9 cellular contexts compared by ENCODE assay signal in genomic region chr7:128322040-128322643, GRCh38. TPM values are rescaled to one million over a fixed set of nuclear protein-coding genes. Genes with fewer than 3 reads are reported as not detected.
DNase-seq lines count a peak whose midpoint lies in the region; ATAC-seq and TF ChIP-seq lines count a peak whose summit lies in the region.
"Had no signal": no experiment of that assay in that cellular context is flagged by ENCODE, and none has a peak within 500 bp of the region (broad histone marks: within the 10 kb centered on the region; RNA-seq: fewer than 3 reads in every experiment).

No MANE protein-coding gene starts in this region.

- no peak overlapping the region for H3K27ac Mint-ChIP-seq in activated B cell treated with CpG ODN at 0.5 μM for 24 hours

- H3K27me3 Mint-ChIP-seq in activated B cell treated with CpG ODN at 0.5 μM for 24 hours, result no peaks in the 10 kb centered on the region

- no peak for TF ChIP-seq CTCF in activated B cell treated with CpG ODN at 0.5 μM for 24 hours (IDR thresholded peaks at IDR 0.05)

- intact Hi-C loops in activated B cell treated with CpG ODN at 0.5 μM for 24 hours (cut with micrococcal nuclease) (loop anchor here (1.0 kb wide), 1 partner anchor 614 kb away; no protein-coding TSS in a partner anchor), left ventricle myocardium superior (cut with micrococcal nuclease) (no loop called here)

- no peaks in the 10 kb centered on the region for H3K9me3 Mint-ChIP-seq in activated B cell treated with CpG ODN at 0.5 μM for 24 hours
- H3K9me3 Mint-ChIP-seq: activated T-cell treated with anti-CD3 and anti-CD28 coated beads, Interleukin-2, amount 50 U/mL, for 4 hours had no signal

- H3K4me3 Mint-ChIP-seq in activated B cell treated with CpG ODN at 0.5 μM for 24 hours, result no peak overlapping the region
- H3K4me3 Mint-ChIP-seq: activated T-cell treated with anti-CD3 and anti-CD28 coated beads, Interleukin-2, amount 50 U/mL, for 4 hours had no signal

- DNase-seq in NOMO-1 treated with DMSO at 0.1 percent for 48 hours (lab: John Stamatoyannopoulos, UW; ENCODE audit: unreplicated experiment) (peak; percentile 1), NOMO-1 treated with dmso at 0.1 percent for 144 hours (lab: John Stamatoyannopoulos, UW; ENCODE audit: unreplicated experiment) (no peak), LoVo (ENCODE audit: low spot score) (peak; percentile 23), activated B cell treated with CpG ODN at 0.5 μM for 24 hours (no peak), left ventricle myocardium superior (no peak), stromal cell of bone marrow (ENCODE audit: low read depth) (peak; percentile 53), NCI-H524 treated with DMSO at 0.1 percent for 48 hours (lab: John Stamatoyannopoulos, UW) (no peak)
- DNase-seq: activated T-cell treated with anti-CD3 and anti-CD28 coated beads, Interleukin-2, amount 50 U/mL, for 4 hours had no signal

- CTCF ChIA-PET in activated B cell treated with CpG ODN at 0.5 μM for 24 hours (lab: Charles Lee), result interaction anchor here (0.9 to 1.9 kb wide), 2 partner anchors 8 to 614 kb away, joined by 4 to 7 read pairs; no protein-coding TSS in a partner anchor

- POLR2A ChIA-PET in activated B cell treated with CpG ODN at 0.5 μM for 24 hours (lab: Charles Lee), result no interaction called here

- H3K4me1 Mint-ChIP-seq in activated B cell treated with CpG ODN at 0.5 μM for 24 hours, result no peaks in the 10 kb centered on the region

- H3K36me3 Mint-ChIP-seq in activated B cell treated with CpG ODN at 0.5 μM for 24 hours (ENCODE audit: low read depth), result peaks cover 96% of the 10 kb centered on the region

- ATAC-seq in activated B cell treated with CpG ODN at 0.5 μM for 24 hours (ENCODE audit: low read depth) (peak; percentile 34), left ventricle myocardium superior (peak; percentile 39), HG03439 (IDR thresholded peaks at IDR 0.05; ENCODE audit: unreplicated experiment) (no peak)

RNA-seq across cellular contexts. Expression of gene RBM28, which starts 21.6 kb away (rescaled TPM):
- total RNA-seq in activated B cell treated with CpG ODN at 0.5 μM for 24 hours (45.7 and 54.4 TPM in 2 replicates), left ventricle myocardium superior (36.0 TPM)

RNA-seq across cellular contexts. Expression of gene PRRT4, which starts 39.3 kb away (rescaled TPM):
- total RNA-seq in activated B cell treated with CpG ODN at 0.5 μM for 24 hours (0.10 TPM in 1 of 2 replicates, not detected in the other), left ventricle myocardium superior (1.6 TPM)

Comparison
In these comparisons a context has a peak if more than half of its experiments do, and no peak if none do; other contexts are left out.
1. DNase-seq: peak in NOMO-1 treated with DMSO at 0.1 percent for 48 hours (single experiment), LoVo (single experiment) and stromal cell of bone marrow (single experiment); none in NOMO-1 treated with dmso at 0.1 percent for 144 hours (single experiment), activated B cell treated with CpG ODN at 0.5 μM for 24 hours (single experiment), left ventricle myocardium superior (single experiment) and NCI-H524 treated with DMSO at 0.1 percent for 48 hours (single experiment).